Comparison of ENCODE assay signal across 15 cellular contexts in the genomic region with DNA sequence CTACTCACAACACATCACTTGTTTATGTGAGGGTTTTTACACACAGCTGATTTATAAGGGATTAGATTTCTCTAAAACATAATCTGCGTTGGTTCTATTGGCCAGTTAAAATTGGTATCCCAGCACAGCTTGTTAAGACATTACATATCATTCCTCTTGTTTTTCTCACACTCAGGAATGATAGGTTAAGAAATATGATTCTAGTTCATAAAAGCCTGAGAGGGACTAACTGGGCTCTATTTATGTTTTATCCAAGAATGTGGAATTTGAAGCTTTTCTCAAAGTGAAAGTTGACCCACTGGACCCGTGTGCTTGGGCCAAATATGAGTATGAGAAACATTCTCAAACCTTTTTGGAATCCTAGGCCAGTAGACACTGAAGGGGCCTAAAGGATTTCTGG.
A peak's percentile ranks its signal among the peaks of the same experiment; 100 is the strongest.
DNase-seq lines count a peak whose midpoint lies in the region; ATAC-seq, FAIRE-seq and TF ChIP-seq lines count a peak whose summit lies in the region.
"Had no signal": no experiment of that assay in that cellular context is flagged by ENCODE, and none has a peak within 500 bp of the region (broad histone marks: within the 10 kb centered on the region; RNA-seq: fewer than 3 reads in every experiment).

No MANE protein-coding gene starts in this region.

- TF ChIP-seq POLR2A in GM12878 (IDR thresholded peaks at IDR 0.05; ENCODE audit: low read depth, low read length): no peak

- H4K8ac ChIP-seq in mesenchymal stem cell (ENCODE audit: low read length): no peak overlapping the region

- dilution Hi-C loops in mammary epithelial cell (cut with HindIII; ENCODE audit: low sequenced_read_pairs): no loop called here

- H3K9me3 Mint-ChIP-seq in MCF 10A (ENCODE audit: unreplicated experiment): no peaks in the 10 kb centered on the region
- H3K9me3 Mint-ChIP-seq: activated CD4-positive, alpha-beta memory T cell treated with anti-CD3 and anti-CD28 coated beads for 36 hours; activated T-helper 1 cell treated with anti-CD3 and anti-CD28 coated beads, Interleukin-12 subunit alpha, Interleukin-12 subunit beta, Interleukin-2, Interleukin-4 antibody, amounts not matched to agents 30 ng/mL and 10 ng/mL and 1 ng/mL, durations not matched to agents 14 hours and 24 hours and 36 hours had no signal

- H3K18ac ChIP-seq in mesenchymal stem cell (ENCODE audit: low read depth in 1 of 2, low read length in 2 of 2): peak overlapping the region in 1 of 2 experiments; percentile 33

- CTCF ChIA-PET in mammary epithelial cell (lab: Charles Lee; ENCODE audit: low non-redundant PET) (interaction anchor here (0.7 kb wide), 1 partner anchor 355 kb away, joined by 27 read pairs; no protein-coding TSS in a partner anchor), MCF 10A (lab: Yijun Ruan, JAX) (interaction anchor here (0.6 to 4.8 kb wide), 40 partner anchors 9 to 1375 kb away, joined by 3 to 45 read pairs (median 5); partner anchors contain the start of genes ADTRP and EDN1), GM12878 (lab: Yijun Ruan, JAX) (interaction anchor here (0.5 to 8.4 kb wide), 48 partner anchors 9 to 1239 kb away, joined by 3 to 205 read pairs (median 4); partner anchors contain the start of gene EDN1)

- H3K9me3 ChIP-seq in mammary epithelial cell (replicated peaks; ENCODE audit: insufficient read depth, low read length): no peaks in the 10 kb centered on the region
- no peaks in the 10 kb centered on the region for H3K9me3 ChIP-seq in GM12878 (replicated peaks; ENCODE audit: control insufficient read depth, insufficient read depth, low read length)
- H3K9me3 ChIP-seq in mesenchymal stem cell (ENCODE audit: control insufficient read depth, low read length): no peaks in the 10 kb centered on the region
- H3K9me3 ChIP-seq: adrenal gland, stomach had no signal

- H3K14ac ChIP-seq in mesenchymal stem cell (ENCODE audit: low read length in 2 of 2): no peak overlapping the region

- H2BK120ac ChIP-seq in mesenchymal stem cell (ENCODE audit: low read depth, low read length): peak overlapping the region; percentile 27

- H4K91ac ChIP-seq in mesenchymal stem cell (ENCODE audit: low read length): no peak overlapping the region

- DNase-seq in mammary epithelial cell (no peak), MCF 10A (ENCODE audit: unreplicated experiment) (no peak), GM12878 (ENCODE audit: low read depth, low spot score) (no peak), mesenchymal stem cell (peak; percentile 24), NCI-H748 treated with DMSO at 0.1 percent for 48 hours (lab: John Stamatoyannopoulos, UW) (no peak)
- DNase-seq: NCI-H187 treated with DMSO at 0.1 percent for 48 hours had no signal

- TF ChIP-seq CTCF in mammary epithelial cell (conservative IDR thresholded peaks at IDR 0.05 in 1 of 2, IDR thresholded peaks at IDR 0.05 in 1 of 2; ENCODE audit: extremely low read depth in 1 of 2, insufficient read depth in 1 of 2, low read depth in 1 of 2, low read length in 2 of 2) (no peak), MCF 10A (IDR thresholded peaks at IDR 0.05; ENCODE audit: unreplicated experiment) (no peak), GM12878 (IDR thresholded peaks at IDR 0.05 in 2 of 3, conservative IDR thresholded peaks at IDR 0.05 in 1 of 3; ENCODE audit: control insufficient read depth in 2 of 3, extremely low read depth in 1 of 3, insufficient read depth in 1 of 3, low read depth in 3 of 3, low read length in 3 of 3) (no peak)

- H3K4me2 ChIP-seq in mammary epithelial cell (ENCODE audit: insufficient read depth, low read depth, low read length): no peak overlapping the region
- no peak overlapping the region for H3K4me2 ChIP-seq in GM12878 (ENCODE audit: control insufficient read depth, insufficient read depth)
- H3K4me2 ChIP-seq in mesenchymal stem cell (ENCODE audit: low read length, poor library complexity, severe bottlenecking): no peak overlapping the region

- SMC1A ChIA-PET in GM12878 (lab: Charles Lee; ENCODE audit: uncharacterized antibody, unreplicated experiment): interaction anchor here (0.6 to 6.3 kb wide), 46 partner anchors 12 to 984 kb away, joined by 3 to 141 read pairs (median 6); partner anchors contain the start of gene EDN1

- WGBS in mammary epithelial cell (ENCODE audit: low coverage, missing lambda C conversion rate): 85% methylated on average over 2 of the region's 2 CpGs
- WGBS in GM12878 (ENCODE audit: insufficient coverage, insufficient replicate concordance, low lambda C conversion rate, missing lambda C conversion rate): 27% methylated on average over 2 of the region's 2 CpGs
- 27% methylated on average over 1 of the region's 2 CpGs for WGBS in mesenchymal stem cell

- BruUV-seq in mammary epithelial cell (replicated peaks; lab: Mats Ljungman, UMichigan) (no TSS peak), MCF 10A (replicated peaks; lab: Mats Ljungman, UMichigan) (no TSS peak), GM12878 (replicated peaks; lab: Mats Ljungman, UMichigan) (no TSS peak)

- H4K20me1 ChIP-seq in mammary epithelial cell (ENCODE audit: insufficient read depth, low read length): no peaks in the 10 kb centered on the region
- no peaks in the 10 kb centered on the region for H4K20me1 ChIP-seq in GM12878 (ENCODE audit: control insufficient read depth, insufficient read depth)

- no peak overlapping the region for H3K27ac ChIP-seq in mammary epithelial cell (ENCODE audit: insufficient read depth, low read depth, low read length)
- no peak overlapping the region for H3K27ac ChIP-seq in GM12878 (ENCODE audit: control insufficient read depth, insufficient read depth)
- peak overlapping the region; percentile 97 for H3K27ac ChIP-seq in mesenchymal stem cell (ENCODE audit: low read length, poor library complexity, severe bottlenecking)
- H3K27ac ChIP-seq: 22Rv1, adrenal gland had no signal

- in situ Hi-C loops in mammary epithelial cell (cut with MboI; ENCODE audit: low sequenced_read_pairs in 2 of 2): loop anchor here (5.0 to 10.0 kb wide), 2 partner anchors 580 to 582 kb away; no protein-coding TSS in a partner anchor
- in situ Hi-C loops in GM12878 (cut with MboI): loop anchor here (5.0 kb wide), 2 partner anchors 637 to 952 kb away; partner anchors contain the start of gene EDN1

- no peaks in the 10 kb centered on the region for H3K79me2 ChIP-seq in mammary epithelial cell (ENCODE audit: insufficient read depth, low read length)
- no peaks in the 10 kb centered on the region for H3K79me2 ChIP-seq in GM12878 (ENCODE audit: control insufficient read depth, insufficient read depth, low read length)

- no peak for TF ChIP-seq EP300 in GM12878 (IDR thresholded peaks at IDR 0.05; ENCODE audit: borderline replicate concordance in 1 of 2, control insufficient read depth in 1 of 2, low read depth in 2 of 2, low read length in 2 of 2)

- no peaks in the 10 kb centered on the region for H3K4me1 Mint-ChIP-seq in MCF 10A (ENCODE audit: insufficient read depth, unreplicated experiment)

- H3K4me3 Mint-ChIP-seq in MCF 10A (ENCODE audit: unreplicated experiment): no peak overlapping the region
- H3K4me3 Mint-ChIP-seq: activated CD4-positive, alpha-beta memory T cell treated with anti-CD3 and anti-CD28 coated beads for 36 hours; activated T-helper 1 cell treated with anti-CD3 and anti-CD28 coated beads, Interleukin-12 subunit alpha, Interleukin-12 subunit beta, Interleukin-2, Interleukin-4 antibody, amounts not matched to agents 30 ng/mL and 10 ng/mL and 1 ng/mL, durations not matched to agents 14 hours and 24 hours and 36 hours had no signal

- H3K36me3 Mint-ChIP-seq in MCF 10A (ENCODE audit: insufficient read depth, unreplicated experiment): no peaks in the 10 kb centered on the region
- H3K36me3 Mint-ChIP-seq: activated CD4-positive, alpha-beta memory T cell treated with anti-CD3 and anti-CD28 coated beads for 36 hours had no signal

- peak overlapping the region; percentile 38 for H2AFZ ChIP-seq in mammary epithelial cell (ENCODE audit: low read depth, low read length)
- H2AFZ ChIP-seq in GM12878 (ENCODE audit: control insufficient read depth, low read depth, low read length): peak overlapping the region; percentile 15; the same call in 1 of the 2 replicates
- H2AFZ ChIP-seq in mesenchymal stem cell (ENCODE audit: low read depth, low read length): no peak overlapping the region

- H3K27me3 Mint-ChIP-seq in MCF 10A (ENCODE audit: insufficient read depth, unreplicated experiment): no peaks in the 10 kb centered on the region

- intact Hi-C loops in mammary epithelial cell (cut with micrococcal nuclease) (loop anchor here (1.0 to 10.0 kb wide), 9 partner anchors 68 to 948 kb away; no protein-coding TSS in a partner anchor), MCF 10A (cut with micrococcal nuclease) (loop anchor here (1.0 to 5.0 kb wide), 9 partner anchors 46 to 952 kb away; no protein-coding TSS in a partner anchor), GM12878 (cut with micrococcal nuclease; ENCODE audit: unreplicated experiment) (loop anchor here (1.0 to 5.0 kb wide), 8 partner anchors 46 to 950 kb away; partner anchors contain the start of gene HIVEP1)

- H3K4ac ChIP-seq in mesenchymal stem cell (ENCODE audit: low read depth in 1 of 2, low read length in 2 of 2): no peak overlapping the region

- no peak overlapping the region for H2AK5ac ChIP-seq in mesenchymal stem cell (ENCODE audit: low read length, severe bottlenecking)

- H3K27ac Mint-ChIP-seq in MCF 10A (ENCODE audit: low read depth, unreplicated experiment): no peak overlapping the region
- H3K27ac Mint-ChIP-seq: activated CD4-positive, alpha-beta memory T cell treated with anti-CD3 and anti-CD28 coated beads for 36 hours; activated T-helper 1 cell treated with anti-CD3 and anti-CD28 coated beads, Interleukin-12 subunit alpha, Interleukin-12 subunit beta, Interleukin-2, Interleukin-4 antibody, amounts not matched to agents 30 ng/mL and 10 ng/mL and 1 ng/mL, durations not matched to agents 14 hours and 24 hours and 36 hours had no signal

- H2BK5ac ChIP-seq in mesenchymal stem cell (ENCODE audit: low read depth, low read length, poor library complexity, severe bottlenecking): peak overlapping the region; percentile 91

- H2BK15ac ChIP-seq in mesenchymal stem cell (ENCODE audit: low read depth, poor library complexity, severe bottlenecking): no peak overlapping the region

- H3K36me3 ChIP-seq in mammary epithelial cell (ENCODE audit: insufficient read depth, low read length) (no peaks in the 10 kb centered on the region), GM12878 (ENCODE audit: control insufficient read depth in 2 of 2, insufficient read depth in 2 of 2, low read length in 1 of 2) (no peaks in the 10 kb centered on the region), mesenchymal stem cell (ENCODE audit: control insufficient read depth in 1 of 2, insufficient read depth in 2 of 2, low read depth in 1 of 2, low read length in 2 of 2) (no peaks in the 10 kb centered on the region)
- H3K36me3 ChIP-seq: adrenal gland, stomach had no signal

- H3K9ac ChIP-seq in mammary epithelial cell (ENCODE audit: insufficient read depth, low read length): no peak overlapping the region
- H3K9ac ChIP-seq in GM12878 (ENCODE audit: control insufficient read depth, insufficient read depth, low read length): 0 out of 2 replicates have a peak overlapping the region, but pooled peaks have one; percentile 8
- peak overlapping the region; percentile 75 for H3K9ac ChIP-seq in mesenchymal stem cell (ENCODE audit: low read length)

- H3K4me1 ChIP-seq in mammary epithelial cell (ENCODE audit: insufficient read depth, low read length): peaks cover 8% of the 10 kb centered on the region
- H3K4me1 ChIP-seq in GM12878 (ENCODE audit: control insufficient read depth, insufficient read depth, low read length): peaks cover 22% of the 10 kb centered on the region
- H3K4me1 ChIP-seq in mesenchymal stem cell (ENCODE audit: control insufficient read depth, insufficient read depth, low read depth, low read length): peaks cover 16% of the 10 kb centered on the region

- RAD21 ChIA-PET in GM12878 (lab: Charles Lee; ENCODE audit: unreplicated experiment): interaction anchor here (0.6 to 6.4 kb wide), 31 partner anchors 9 to 952 kb away, joined by 3 to 111 read pairs (median 6); partner anchors contain the start of genes EDN1 and HIVEP1

- no peak for ATAC-seq in GM12878
- ATAC-seq in GM21717 (IDR thresholded peaks at IDR 0.05; ENCODE audit: unreplicated experiment): no peak
- ATAC-seq in GM19467 (IDR thresholded peaks at IDR 0.05; ENCODE audit: unreplicated experiment): no peak
- no peak for ATAC-seq in HG02588 (IDR thresholded peaks at IDR 0.05; ENCODE audit: unreplicated experiment)

- H3K4me3 ChIP-seq in mammary epithelial cell (replicated peaks in 1 of 3; ENCODE audit: insufficient read depth in 1 of 3, low read depth in 2 of 3, low read length in 3 of 3) (no peak overlapping the region), GM12878 (no peak overlapping the region), mesenchymal stem cell (ENCODE audit: insufficient read depth in 1 of 2, low read depth in 1 of 2, low read length in 2 of 2) (peak overlapping the region in 1 of 2 experiments; percentile 10)
- H3K4me3 ChIP-seq: adrenal gland, stomach had no signal

- TF ChIP-seq RAD21 in GM12878 (IDR thresholded peaks at IDR 0.05; ENCODE audit: insufficient read depth, low read depth, low read length): no peak

- H3K23ac ChIP-seq in mesenchymal stem cell (ENCODE audit: low read length in 2 of 2): no peak overlapping the region

- no peaks in the 10 kb centered on the region for H3K27me3 ChIP-seq in mammary epithelial cell (ENCODE audit: insufficient read depth, low read length)
- no peaks in the 10 kb centered on the region for H3K27me3 ChIP-seq in GM12878 (replicated peaks in 1 of 2; ENCODE audit: control insufficient read depth in 2 of 2, insufficient read depth in 2 of 2, low read length in 1 of 2)
- H3K27me3 ChIP-seq in mesenchymal stem cell (ENCODE audit: control insufficient read depth in 1 of 2, insufficient read depth in 1 of 2, low read length in 2 of 2): no peaks in the 10 kb centered on the region
- H3K27me3 ChIP-seq: adrenal gland, dorsolateral prefrontal cortex, stomach had no signal

- peaks cover 4% of the 10 kb centered on the region for H3K79me1 ChIP-seq in mesenchymal stem cell (replicated peaks; ENCODE audit: low read length, poor library complexity, severe bottlenecking)

- peak overlapping the region in 1 of 2 experiments; percentile 18 for H2BK12ac ChIP-seq in mesenchymal stem cell (ENCODE audit: low read length in 2 of 2)

- POLR2A ChIA-PET in MCF 10A (lab: Yijun Ruan, JAX): interaction anchor here (1.0 to 2.0 kb wide), 4 partner anchors 34 to 953 kb away, joined by 3 to 8 read pairs (median 4); no protein-coding TSS in a partner anchor
- POLR2A ChIA-PET in GM12878 (lab: Charles Lee): interaction anchor here (0.6 to 2.6 kb wide), 4 partner anchors 354 to 951 kb away, joined by 3 to 15 read pairs (median 4); partner anchors contain the start of gene EDN1

- FAIRE-seq in GM12878 (lab: Jason Lieb, UNC): no peak
